Comparison of ENCODE assay signal across 6 cellular contexts in the genomic region with DNA sequence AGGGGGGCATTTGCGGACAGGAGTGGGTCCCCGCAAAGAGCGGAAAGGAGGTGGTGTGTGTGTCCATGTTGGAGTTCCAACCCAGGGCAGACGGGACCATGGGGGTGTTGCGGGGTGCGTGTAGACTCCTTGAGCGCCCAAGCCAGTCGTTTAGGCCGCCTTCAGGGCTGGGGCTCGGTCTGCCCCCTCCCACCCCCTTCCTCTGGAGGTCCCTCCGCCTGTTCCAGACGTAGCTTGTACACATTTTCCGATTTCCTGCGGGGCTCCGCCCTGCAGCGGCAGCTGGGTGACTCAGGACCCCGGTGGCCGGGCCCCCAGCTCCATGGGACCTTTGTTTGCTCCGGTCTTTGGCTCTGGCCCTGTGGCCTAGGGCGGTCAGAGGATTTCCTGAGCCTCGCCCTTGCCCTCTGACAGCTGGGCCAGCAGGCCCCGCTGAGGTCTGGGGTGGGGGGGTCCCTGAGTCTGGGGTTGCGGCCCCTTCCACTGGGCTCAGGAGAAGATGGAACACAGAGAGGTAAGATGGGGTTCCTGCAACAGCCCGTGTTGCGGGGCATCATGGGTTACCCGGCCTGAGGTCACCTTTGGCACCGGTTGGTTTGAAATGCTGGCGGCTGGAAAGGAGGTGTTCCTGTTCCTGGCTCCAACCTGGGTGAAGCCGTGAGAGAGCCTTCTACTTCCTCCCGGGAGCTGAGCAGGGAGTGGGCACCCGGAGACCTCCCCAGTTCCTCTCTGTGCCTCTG. TPM values are rescaled to one million over a fixed set of nuclear protein-coding genes. Genes with fewer than 3 reads are reported as not detected.
DNase-seq lines count a peak whose midpoint lies in the region; ATAC-seq and TF ChIP-seq lines count a peak whose summit lies in the region.

No MANE protein-coding gene starts in this region.

- peaks cover 5% of the 10 kb centered on the region for H3K36me3 Mint-ChIP-seq in endodermal cell (ENCODE audit: low read depth)

- no peak overlapping the region for H2AFZ ChIP-seq in Loucy (ENCODE audit: low read length)

- H3K27me3 ChIP-seq in Loucy (ENCODE audit: insufficient read depth, low read length, poor library complexity, severe bottlenecking) (no peaks in the 10 kb centered on the region), endodermal cell (ENCODE audit: control insufficient read depth, insufficient read depth, low read length, poor library complexity, severe bottlenecking) (no peaks in the 10 kb centered on the region), rectal smooth muscle tissue (ENCODE audit: control insufficient read depth, insufficient read depth, low read length) (no peaks in the 10 kb centered on the region)

- no peak for ATAC-seq in HG03521 (IDR thresholded peaks at IDR 0.05; ENCODE audit: unreplicated experiment)

- no peaks in the 10 kb centered on the region for H3K9me2 ChIP-seq in Loucy (replicated peaks; ENCODE audit: low read depth, low read length)

- no peaks in the 10 kb centered on the region for H3K27me3 Mint-ChIP-seq in endodermal cell (ENCODE audit: insufficient read depth)

- H3K4me2 ChIP-seq in Loucy (ENCODE audit: low read depth, low read length, poor library complexity, severe bottlenecking), result peak overlapping the region; percentile 70

- H3K9ac ChIP-seq in Loucy (ENCODE audit: low read depth, low read length, poor library complexity, severe bottlenecking) (no peak overlapping the region), endodermal cell (ENCODE audit: extremely low read depth, low read length, poor library complexity, severe bottlenecking) (peak overlapping the region; percentile 77), rectal smooth muscle tissue (ENCODE audit: low read length) (no peak overlapping the region)

- H3K36me3 ChIP-seq in Loucy (ENCODE audit: insufficient read depth, low read length) (no peaks in the 10 kb centered on the region), endodermal cell (ENCODE audit: control insufficient read depth, insufficient read depth, low read length) (peaks cover 10% of the 10 kb centered on the region), rectal smooth muscle tissue (ENCODE audit: control insufficient read depth, insufficient read depth, low read length) (no peaks in the 10 kb centered on the region)

- WGBS in endodermal cell (ENCODE audit: insufficient coverage in 1 of 2, insufficient read length in 1 of 2), 2 experiments, result 85 to 94% methylated on average over 23 to 31 of the region's 31 CpGs

- no peaks in the 10 kb centered on the region for H3F3A ChIP-seq in Loucy (ENCODE audit: low read depth)

- TF ChIP-seq CTCF in Loucy (conservative IDR thresholded peaks at IDR 0.05; ENCODE audit: low read length) (no peak), endodermal cell (conservative IDR thresholded peaks at IDR 0.05) (no peak)

- H3K9me3 Mint-ChIP-seq in endodermal cell, result no peaks in the 10 kb centered on the region

- peak overlapping the region; percentile 87 for H3K27ac Mint-ChIP-seq in endodermal cell

- H3K4me3 Mint-ChIP-seq in endodermal cell, result peak overlapping the region; percentile 78

- H4K20me1 ChIP-seq in Loucy (ENCODE audit: insufficient read depth, low read length, poor library complexity, severe bottlenecking), result no peaks in the 10 kb centered on the region

- H3K27ac ChIP-seq in endodermal cell (ENCODE audit: low read depth, low read length) (no peak overlapping the region), rectal smooth muscle tissue (ENCODE audit: low read depth, low read length) (peak overlapping the region; percentile 27)

- H3K4me1 ChIP-seq in Loucy (ENCODE audit: insufficient read depth, low read length, poor library complexity, severe bottlenecking) (no peaks in the 10 kb centered on the region), endodermal cell (ENCODE audit: control insufficient read depth, insufficient read depth, low read length) (peaks cover 4% of the 10 kb centered on the region), rectal smooth muscle tissue (ENCODE audit: control insufficient read depth, insufficient read depth, low read length) (peaks cover 2% of the 10 kb centered on the region)

- H3K4me3 ChIP-seq in Loucy (ENCODE audit: low read length, poor library complexity, severe bottlenecking) (peak overlapping the region; percentile 80), endodermal cell (ENCODE audit: low read length) (peak overlapping the region; percentile 86), rectal smooth muscle tissue (ENCODE audit: low read length) (peak overlapping the region; percentile 63)

- no peaks in the 10 kb centered on the region for H3K9me3 ChIP-seq in Loucy (ENCODE audit: insufficient read depth, low read depth, low read length)
- H3K9me3 ChIP-seq in endodermal cell (ENCODE audit: control insufficient read depth, low read length), result no peaks in the 10 kb centered on the region

- no peaks in the 10 kb centered on the region for H3K79me2 ChIP-seq in Loucy (ENCODE audit: insufficient read depth, low read length)

- DNase-seq in endodermal cell (no peak), NCI-H2081 (lab: John Stamatoyannopoulos, UW) (no peak), cortex of kidney (lab: John Stamatoyannopoulos, UW) (no peak)

- H3K4me1 Mint-ChIP-seq in endodermal cell, result peaks cover 3% of the 10 kb centered on the region

RNA-seq across cellular contexts. Expression of gene PKN3, which starts 1.5 kb away (rescaled TPM):
- total RNA-seq in endodermal cell, result 10 to 100 TPM; 26.0 to 27.2 TPM
- 17.5 TPM for polyA plus RNA-seq in endodermal cell (2013, experiment 1 of 2)
- polyA plus RNA-seq in endodermal cell (2013, experiment 2 of 2), result 17.8 TPM

RNA-seq across cellular contexts. Expression of gene SET, which starts 14.8 kb away (rescaled TPM):
- 100 to 1,000 TPM; 762 to 795 TPM for total RNA-seq in endodermal cell
- polyA plus RNA-seq in endodermal cell (2013, experiment 1 of 2), result 715 TPM
- polyA plus RNA-seq in endodermal cell (2013, experiment 2 of 2), result 707 TPM

RNA-seq across cellular contexts. Expression of gene ZDHHC12, which starts 20.1 kb away (rescaled TPM):
- 10 to 100 TPM; 50.5 to 59.6 TPM for total RNA-seq in endodermal cell
- 27.6 TPM for polyA plus RNA-seq in endodermal cell (2013, experiment 1 of 2)
- polyA plus RNA-seq in endodermal cell (2013, experiment 2 of 2), result 26.7 TPM

RNA-seq across cellular contexts. Expression of gene DYNC2I2, which starts 47.1 kb away (rescaled TPM):
- total RNA-seq in endodermal cell, result 100 to 1,000 TPM in 1 of 2 donors, 10 to 100 TPM in 1; 87.8 to 119 TPM
- 83.9 TPM for polyA plus RNA-seq in endodermal cell (2013, experiment 1 of 2)
- polyA plus RNA-seq in endodermal cell (2013, experiment 2 of 2), result 77.9 TPM
